In genomic region chr13:94362411-94362909, GRCh38 we compare ENCODE assay signal across 8 cellular contexts.
DNase-seq lines count a peak whose midpoint lies in the region; ATAC-seq, FAIRE-seq and TF ChIP-seq lines count a peak whose summit lies in the region.

No MANE protein-coding gene starts in this region.

- no peaks in the 10 kb centered on the region for H3K9me3 Mint-ChIP-seq in activated CD4-positive, alpha-beta memory T cell treated with anti-CD3 and anti-CD28 coated beads for 36 hours

- no peak overlapping the region for H2BK12ac ChIP-seq in H1 (ENCODE audit: low read depth, low read length)

- no peak overlapping the region for H4K5ac ChIP-seq in H1 (ENCODE audit: insufficient read length, low read depth, low read length)

- H2AFZ ChIP-seq in H1 (ENCODE audit: low read length): no peak overlapping the region

- peaks cover 8% of the 10 kb centered on the region for H3K27me3 Mint-ChIP-seq in activated CD4-positive, alpha-beta memory T cell treated with anti-CD3 and anti-CD28 coated beads for 36 hours

- H2BK15ac ChIP-seq in H1 (ENCODE audit: low read length): no peak overlapping the region

- H3K4me3 Mint-ChIP-seq in activated CD4-positive, alpha-beta memory T cell treated with anti-CD3 and anti-CD28 coated beads for 36 hours: no peak overlapping the region

- H4K20me1 ChIP-seq in H1 (replicated peaks in 1 of 2; ENCODE audit: control insufficient read depth in 1 of 2, insufficient read depth in 2 of 2, low read length in 2 of 2): no peaks in the 10 kb centered on the region

- H2BK20ac ChIP-seq in H1 (ENCODE audit: low read length): no peak overlapping the region

- no peaks in the 10 kb centered on the region for H3K36me3 Mint-ChIP-seq in activated CD4-positive, alpha-beta memory T cell treated with anti-CD3 and anti-CD28 coated beads for 36 hours

- no peak overlapping the region for H3K4me2 ChIP-seq in H1 (ENCODE audit: insufficient read depth in 1 of 2, low read depth in 2 of 2, low read length in 2 of 2)

- H3K79me2 ChIP-seq in H1 (ENCODE audit: control insufficient read depth in 1 of 2, insufficient read depth in 2 of 2, low read length in 2 of 2): no peaks in the 10 kb centered on the region

- ATAC-seq in GM21360 (IDR thresholded peaks at IDR 0.05; ENCODE audit: unreplicated experiment) (peak; percentile 99), HG03575 (IDR thresholded peaks at IDR 0.05; ENCODE audit: extremely low read depth, insufficient number of reproducible peaks, low FRiP score, unreplicated experiment) (peak; percentile 93)

- no peak overlapping the region for H3K4ac ChIP-seq in H1 (replicated peaks; ENCODE audit: insufficient read length, low read depth, low read length)

- no peaks in the 10 kb centered on the region for H3K9me3 ChIP-seq in H1 (ENCODE audit: insufficient read depth in 2 of 2, low read depth in 1 of 2, low read length in 1 of 2)

- POLR2A ChIA-PET in activated CD4-positive, alpha-beta memory T cell treated with anti-CD3 and anti-CD28 coated beads for 36 hours (lab: Charles Lee): no interaction called here
- POLR2A ChIA-PET in H1 (lab: Charles Lee; ENCODE audit: partially characterized antibody): no interaction called here

- H3K27ac Mint-ChIP-seq in activated CD4-positive, alpha-beta memory T cell treated with anti-CD3 and anti-CD28 coated beads for 36 hours: no peak overlapping the region

- CTCF ChIA-PET in activated CD4-positive, alpha-beta memory T cell treated with anti-CD3 and anti-CD28 coated beads for 36 hours (lab: Charles Lee): interaction anchor here (0.7 to 2.7 kb wide), 9 partner anchors 11 to 255 kb away, joined by 3 to 17 read pairs (median 4); no protein-coding TSS in a partner anchor
- CTCF ChIA-PET in H1 (lab: Charles Lee; ENCODE audit: partially characterized antibody): interaction anchor here (0.5 to 2.0 kb wide), 25 partner anchors 8 to 1358 kb away, joined by 3 to 13 read pairs (median 4); no protein-coding TSS in a partner anchor

- peak; percentile 97 to 98 for TF ChIP-seq RAD21 in H1 (IDR thresholded peaks at IDR 0.05 in 1 of 2, conservative IDR thresholded peaks at IDR 0.05 in 1 of 2; ENCODE audit: low read depth in 2 of 2, low read length in 2 of 2)

- no peaks in the 10 kb centered on the region for H3K4me1 ChIP-seq in H1 (replicated peaks in 1 of 4; ENCODE audit: control insufficient read depth in 3 of 4, insufficient read depth in 4 of 4, low read length in 3 of 4)

- no peak for TF ChIP-seq EP300 in H1 (IDR thresholded peaks at IDR 0.05; ENCODE audit: borderline replicate concordance in 1 of 2, low read depth in 2 of 2, low read length in 2 of 2)

- no peak overlapping the region for H4K91ac ChIP-seq in H1 (replicated peaks; ENCODE audit: insufficient read length, low read length)

- DNase-seq in DMS 273 (lab: John Stamatoyannopoulos, UW; ENCODE audit: unreplicated experiment): peak; percentile 85
- peak; percentile 97 for DNase-seq in NCI-H82 (lab: John Stamatoyannopoulos, UW)
- DNase-seq in activated CD4-positive, alpha-beta memory T cell treated with anti-CD3 and anti-CD28 coated beads for 36 hours: peak; percentile 73
- peak; percentile 49 to 65 for DNase-seq in H1 (ENCODE audit: low read depth in 1 of 2, low spot score in 2 of 2)
- peak; percentile 83 for DNase-seq in midbrain (lab: John Stamatoyannopoulos, UW)
- peak; percentile 18 to 32 for DNase-seq in stimulated activated CD8-positive, alpha-beta memory T cell treated with anti-CD3 and anti-CD28 coated beads, Interleukin-7, amount 100 ng/mL, for 1 hour (ENCODE audit: low read depth in 2 of 2)

- no peak overlapping the region for H3K18ac ChIP-seq in H1 (ENCODE audit: extremely low read depth, low read length)

- no peaks in the 10 kb centered on the region for H3K36me3 ChIP-seq in H1 (ENCODE audit: control insufficient read depth in 2 of 4, insufficient read depth in 4 of 4, low read length in 3 of 4)

- no peak overlapping the region for H2BK5ac ChIP-seq in H1 (ENCODE audit: low read depth, low read length)

- no peak for TF ChIP-seq POLR2A in H1 (IDR thresholded peaks at IDR 0.05; ENCODE audit: control extremely low read depth in 1 of 2, low read depth in 2 of 2, low read length in 2 of 2)

- no peak overlapping the region for H2BK120ac ChIP-seq in H1 (replicated peaks; ENCODE audit: low read depth, low read length)

- no peak overlapping the region for H3K56ac ChIP-seq in H1 (replicated peaks; ENCODE audit: insufficient read length, low read depth, low read length)

- no peak overlapping the region for H3K27ac ChIP-seq in H1 (ENCODE audit: low read depth, low read length)

- peaks cover 6% of the 10 kb centered on the region for H3K4me1 Mint-ChIP-seq in activated CD4-positive, alpha-beta memory T cell treated with anti-CD3 and anti-CD28 coated beads for 36 hours (ENCODE audit: low read depth)

- H4K8ac ChIP-seq in H1 (ENCODE audit: extremely low read depth, insufficient read depth, low read length): no peak overlapping the region

- H3K14ac ChIP-seq in H1 (ENCODE audit: insufficient read length): no peak overlapping the region

- 25% methylated on average over 4 of the region's 4 CpGs; no CpG with 5 or more reads in 1 of the 2 experiments for WGBS in H1 (ENCODE audit: extremely low coverage in 1 of 2, insufficient coverage in 1 of 2, insufficient read length in 1 of 2, insufficient replicate concordance in 2 of 2, low coverage in 1 of 2, low lambda C conversion rate in 2 of 2, missing lambda C conversion rate in 1 of 2), 2 experiments

- H3K4me3 ChIP-seq in H1 (ENCODE audit: extremely low read depth in 1 of 4, insufficient read depth in 2 of 4, low read depth in 3 of 4, low read length in 4 of 4): no peak overlapping the region

- FAIRE-seq in H1 (lab: Jason Lieb, UNC): peak; percentile 96

- no peaks in the 10 kb centered on the region for H3K23me2 ChIP-seq in H1 (ENCODE audit: low read depth, low read length)

- TF ChIP-seq CTCF in H1 (IDR thresholded peaks at IDR 0.05; ENCODE audit: control extremely low read depth in 1 of 3, insufficient read depth in 1 of 3, low read depth in 1 of 3, low read length in 3 of 3): peak; percentile 52 to 84 (median 70)

- H3K27me3 ChIP-seq in H1 (replicated peaks in 1 of 4; ENCODE audit: control insufficient read depth in 3 of 4, extremely low read depth in 1 of 4, insufficient read depth in 3 of 4, low read length in 3 of 4): no peaks in the 10 kb centered on the region

- no peaks in the 10 kb centered on the region for H3K79me1 ChIP-seq in H1 (ENCODE audit: low read depth, low read length)

- no peak overlapping the region for H3K23ac ChIP-seq in H1 (ENCODE audit: insufficient read length)

- intact Hi-C loops in activated CD4-positive, alpha-beta memory T cell treated with anti-CD3 and anti-CD28 coated beads for 36 hours (cut with micrococcal nuclease): no loop called here

- no peak overlapping the region for H2AK5ac ChIP-seq in H1 (ENCODE audit: low read depth, low read length)

- H3K9ac ChIP-seq in H1 (replicated peaks in 1 of 4; ENCODE audit: extremely low read depth in 1 of 4, low read depth in 3 of 4, low read length in 3 of 4): no peak overlapping the region

TF ChIP-seq in H1, 55 proteins besides CTCF, POLR2A, EP300 and RAD21 (continues in another document):
- no peak for TF ChIP-seq YY1 (IDR thresholded peaks at IDR 0.05; ENCODE audit: low read depth, low read length)

Comparison
In these comparisons a context has a peak if more than half of its experiments do, and no peak if none do; other contexts are left out.
1. DNase-seq: peak in every context shown above with its lines; median percentile 97 in NCI-H82; 85 in DMS 273; 83 in midbrain; 73 in activated CD4-positive, alpha-beta memory T cell treated with anti-CD3 and anti-CD28 coated beads for 36 hours; 57 in H1; 25 in stimulated activated CD8-positive, alpha-beta memory T cell treated with anti-CD3 and anti-CD28 coated beads, Interleukin-7, amount 100 ng/mL, for 1 hour.